In the genomic region with DNA sequence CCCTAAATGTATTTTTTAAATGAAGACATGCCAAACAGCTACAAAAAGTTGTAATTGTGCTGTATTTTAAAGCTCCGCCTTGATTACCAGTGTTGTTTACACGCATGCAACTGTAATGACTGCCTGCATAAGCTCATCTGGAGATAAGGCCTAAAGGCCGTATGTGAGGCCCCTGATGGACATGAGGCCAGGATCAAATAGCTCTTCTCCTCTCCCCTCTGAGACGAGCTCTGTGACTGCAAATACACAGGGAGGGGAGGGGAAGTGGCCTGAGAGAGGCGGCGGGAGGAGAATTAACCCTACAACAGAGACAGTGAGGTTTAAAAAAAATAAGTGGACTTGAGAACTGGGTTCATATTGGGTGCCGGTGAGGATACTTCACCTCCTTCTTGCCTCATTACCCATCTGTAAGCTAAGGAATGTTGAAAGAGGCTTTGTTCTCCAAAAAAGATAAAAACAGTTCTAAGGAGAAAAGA, we compare ENCODE assay signal across 11 cellular contexts.
DNase-seq lines count a peak whose midpoint lies in the region; ATAC-seq and TF ChIP-seq lines count a peak whose summit lies in the region.
"Had no signal": no experiment of that assay in that cellular context is flagged by ENCODE, and none has a peak within 500 bp of the region (broad histone marks: within the 10 kb centered on the region; RNA-seq: fewer than 3 reads in every experiment).

No MANE protein-coding gene starts in this region.

- CTCF ChIA-PET in BJ (lab: Yijun Ruan, JAX) = interaction anchor here (2.3 kb wide), 1 partner anchor 11 kb away, joined by 10 read pairs; no protein-coding TSS in a partner anchor

- H3K27ac ChIP-seq in left ventricle myocardium inferior (replicated peaks) = peak overlapping the region; percentile 77
- H3K27ac ChIP-seq in neural progenitor cell = no peak overlapping the region

- peaks cover 32% of the 10 kb centered on the region for H3K4me1 Mint-ChIP-seq in neural progenitor cell
- H3K4me1 Mint-ChIP-seq: activated naive CD8-positive, alpha-beta T cell treated with anti-CD3 and anti-CD28 coated beads, Interleukin-2, amount 50 U/mL, for 24 hours had no signal

- H3K27me3 ChIP-seq in BJ (ENCODE audit: control insufficient read depth, insufficient read depth, low read length) (no peaks in the 10 kb centered on the region), left ventricle myocardium inferior (ENCODE audit: low read depth) (peaks cover 11% of the 10 kb centered on the region), neural progenitor cell (peaks cover 28% of the 10 kb centered on the region)

- peak overlapping the region; percentile 88 for H3K27ac Mint-ChIP-seq in neural progenitor cell
- H3K27ac Mint-ChIP-seq: activated naive CD8-positive, alpha-beta T cell treated with anti-CD3 and anti-CD28 coated beads, Interleukin-2, amount 50 U/mL, for 24 hours had no signal

- DNase-seq in BJ (ENCODE audit: low read depth) = no peak
- DNase-seq in amniotic epithelial cell (ENCODE audit: low read depth) = peak; percentile 47
- no peak for DNase-seq in left ventricle myocardium inferior
- peak; percentile 45 for DNase-seq in neural progenitor cell (ENCODE audit: low spot score)
- DNase-seq in GF-D8 (lab: John Stamatoyannopoulos, UW) = no peak
- DNase-seq in NCI-H69 (lab: John Stamatoyannopoulos, UW) = no peak
- DNase-seq in NOMO-1 (lab: John Stamatoyannopoulos, UW; ENCODE audit: unreplicated experiment in 2 of 2) = no peak
- DNase-seq: activated naive CD8-positive, alpha-beta T cell treated with anti-CD3 and anti-CD28 coated beads, Interleukin-2, amount 50 U/mL, for 24 hours; NCI-H1105; stimulated activated CD4-positive, alpha-beta T cell treated with anti-CD3 and anti-CD28 coated beads, Interleukin-4, amount 100 ng/mL, for 24 hours had no signal

- no peak overlapping the region for H3K9ac ChIP-seq in neural progenitor cell

- intact Hi-C loops in left ventricle myocardium inferior (cut with micrococcal nuclease) = no loop called here

- no peaks in the 10 kb centered on the region for H3K79me2 ChIP-seq in neural progenitor cell (ENCODE audit: low read depth)

- H3K36me3 ChIP-seq in BJ (ENCODE audit: control insufficient read depth, insufficient read depth, low read length) = no peaks in the 10 kb centered on the region
- no peaks in the 10 kb centered on the region for H3K36me3 ChIP-seq in left ventricle myocardium inferior
- no peaks in the 10 kb centered on the region for H3K36me3 ChIP-seq in neural progenitor cell

- no peaks in the 10 kb centered on the region for H4K20me1 ChIP-seq in neural progenitor cell (ENCODE audit: low read depth)

- peaks cover 22% of the 10 kb centered on the region for H3F3A ChIP-seq in neural progenitor cell (ENCODE audit: low read depth)

- no peak overlapping the region for H3K4me3 Mint-ChIP-seq in neural progenitor cell
- H3K4me3 Mint-ChIP-seq: activated naive CD8-positive, alpha-beta T cell treated with anti-CD3 and anti-CD28 coated beads, Interleukin-2, amount 50 U/mL, for 24 hours had no signal

- POLR2A ChIA-PET in BJ (lab: Charles Lee) = interaction anchor here (0.8 to 0.9 kb wide), 2 partner anchors 147 to 149 kb away, joined by 3 read pairs; partner anchors contain the start of gene SEPTIN11

- peak overlapping the region; percentile 82 for H2AFZ ChIP-seq in neural progenitor cell (replicated peaks)

- TF ChIP-seq CTCF in BJ (IDR thresholded peaks at IDR 0.05; ENCODE audit: insufficient read depth, low read depth, low read length) = 0 out of 2 replicates have a peak, but pooled peaks have one; percentile 0
- TF ChIP-seq CTCF in left ventricle myocardium inferior (IDR thresholded peaks at IDR 0.05; ENCODE audit: borderline replicate concordance) = no peak
- no peak for TF ChIP-seq CTCF in neural progenitor cell (IDR thresholded peaks at IDR 0.05)

- H3K9me3 Mint-ChIP-seq in neural progenitor cell = peaks cover 13% of the 10 kb centered on the region

- H3K36me3 Mint-ChIP-seq in neural progenitor cell = no peaks in the 10 kb centered on the region

- H3K9me3 ChIP-seq in left ventricle myocardium inferior (replicated peaks) (peaks cover 11% of the 10 kb centered on the region), neural progenitor cell (ENCODE audit: low read depth) (no peaks in the 10 kb centered on the region)

- no peak for ATAC-seq in GM18870 (IDR thresholded peaks at IDR 0.05; ENCODE audit: unreplicated experiment)
- ATAC-seq: activated naive CD8-positive, alpha-beta T cell treated with anti-CD3 and anti-CD28 coated beads, Interleukin-2, amount 50 U/mL, for 24 hours had no signal

- H3K4me3 ChIP-seq in BJ (ENCODE audit: low read depth, low read length) (no peak overlapping the region), left ventricle myocardium inferior (peak overlapping the region; percentile 38), neural progenitor cell (no peak overlapping the region)

- H3K4me2 ChIP-seq in neural progenitor cell = peak overlapping the region; percentile 83

- H3K27me3 Mint-ChIP-seq in neural progenitor cell (ENCODE audit: insufficient read depth, low read depth) = peaks cover 7% of the 10 kb centered on the region

- H3K4me1 ChIP-seq in left ventricle myocardium inferior (peaks cover 25% of the 10 kb centered on the region), neural progenitor cell (peaks cover 29% of the 10 kb centered on the region)

Comparison
In these comparisons a context has a peak if more than half of its experiments do, and no peak if none do; other contexts are left out.
1. DNase-seq: peak in amniotic epithelial cell (single experiment) and neural progenitor cell (single experiment); none in BJ (single experiment), left ventricle myocardium inferior (single experiment), GF-D8 (single experiment), NCI-H69 (single experiment) and NOMO-1 (0 of 2).